ENCODE assay signal across 21 cellular contexts in the genomic region with DNA sequence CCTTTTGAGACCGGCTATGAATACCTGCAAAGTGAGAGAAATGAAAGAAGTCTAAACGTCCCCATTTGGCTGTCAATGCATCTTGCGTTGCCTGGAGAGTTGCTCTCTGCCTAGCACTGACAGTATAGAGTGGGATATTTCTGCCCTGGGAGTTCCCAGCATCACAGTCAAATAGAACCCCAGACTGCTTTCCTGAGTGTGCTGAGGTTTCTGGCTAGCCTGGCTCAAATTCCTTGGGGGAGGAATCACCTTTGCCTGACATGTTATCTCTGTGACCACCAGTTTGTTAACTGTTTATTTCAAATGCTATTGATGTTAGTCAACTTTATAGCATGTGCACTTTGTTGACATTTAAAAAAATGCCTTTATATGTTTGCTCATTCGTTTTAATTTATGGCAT.
A peak's percentile ranks its signal among the peaks of the same experiment; 100 is the strongest.
DNase-seq lines count a peak whose midpoint lies in the region; FAIRE-seq and TF ChIP-seq lines count a peak whose summit lies in the region.
"Had no signal": no experiment of that assay in that cellular context is flagged by ENCODE, and none has a peak within 500 bp of the region (broad histone marks: within the 10 kb centered on the region; RNA-seq: fewer than 3 reads in every experiment).

No MANE protein-coding gene starts in this region.

- no peaks in the 10 kb centered on the region for H3K36me3 ChIP-seq in MM.1S (replicated peaks; ENCODE audit: insufficient read depth, low read length)
- H3K36me3 ChIP-seq: BLaER1 treated with 17β-estradiol and CSF1 and Interleukin-3, amounts not matched to agents 10 nM and 100 nM; MG63; SJCRH30 had no signal

- H4K20me1 ChIP-seq in MM.1S (ENCODE audit: insufficient read depth, low read length), result no peaks in the 10 kb centered on the region
- H4K20me1 ChIP-seq: BLaER1 treated with 17β-estradiol and CSF1 and Interleukin-3, amounts not matched to agents 10 nM and 100 nM had no signal

- H3K4me3 ChIP-seq in fibroblast of villous mesenchyme (ENCODE audit: low read depth, low read length) (no peak overlapping the region), MM.1S (ENCODE audit: low read length) (no peak overlapping the region)
- H3K4me3 ChIP-seq: BLaER1 treated with 17β-estradiol and CSF1 and Interleukin-3, amounts not matched to agents 10 nM and 100 nM; MG63; SJCRH30 had no signal

- H2AFZ ChIP-seq in MM.1S (ENCODE audit: low read length), result no peak overlapping the region

- H3K9me2 ChIP-seq in MM.1S (replicated peaks; ENCODE audit: insufficient read depth, low read length), result no peaks in the 10 kb centered on the region

- DNase-seq in SW480 (ENCODE audit: low spot score) (peak; percentile 3), fibroblast of villous mesenchyme (ENCODE audit: low read depth) (peak; percentile 42), left kidney (ENCODE audit: low read depth, low spot score) (peak; percentile 62), urothelium cell line (ENCODE audit: low spot score) (peak; percentile 32), NCI-H2081 (lab: John Stamatoyannopoulos, UW) (no peak), MM.1S (no peak), OCI-M2 (lab: John Stamatoyannopoulos, UW; ENCODE audit: unreplicated experiment) (no peak)
- DNase-seq: Calu3; CD8-positive, alpha-beta T cell; GOT3; Karpas-422; MG63; NCI-H1092 treated with DMSO at 0.1 percent for 48 hours; NCI-H146; NCI-H2081 treated with DMSO at 0.1 percent for 48 hours; NCI-H510A; NCI-H774; SJCRH30 had no signal

- FAIRE-seq in urothelium cell line (lab: Jason Lieb, UNC), result no peak
- FAIRE-seq: GM12891 had no signal

- no peak overlapping the region for H3K27ac ChIP-seq in MM.1S (ENCODE audit: low read length)
- H3K27ac ChIP-seq: BLaER1 treated with 17β-estradiol and CSF1 and Interleukin-3, amounts not matched to agents 10 nM and 100 nM; RWPE1; SJCRH30 had no signal

- no peak overlapping the region for H3K9ac ChIP-seq in MM.1S (ENCODE audit: low read length)
- H3K9ac ChIP-seq: BLaER1 treated with 17β-estradiol and CSF1 and Interleukin-3, amounts not matched to agents 10 nM and 100 nM had no signal

- H3K27me3 ChIP-seq in MM.1S (replicated peaks; ENCODE audit: insufficient read depth, low read length), result no peaks in the 10 kb centered on the region
- H3K27me3 ChIP-seq: BLaER1 treated with 17β-estradiol and CSF1 and Interleukin-3, amounts not matched to agents 10 nM and 100 nM; MG63; SJCRH30 had no signal

- H3K79me2 ChIP-seq in MM.1S (ENCODE audit: low read length), result no peaks in the 10 kb centered on the region

- no peaks in the 10 kb centered on the region for H3F3A ChIP-seq in MM.1S (ENCODE audit: insufficient read depth, low read length)

- no peaks in the 10 kb centered on the region for H3K9me3 ChIP-seq in MM.1S (replicated peaks; ENCODE audit: insufficient read depth, low read length)
- H3K9me3 ChIP-seq: BLaER1 treated with 17β-estradiol and CSF1 and Interleukin-3, amounts not matched to agents 10 nM and 100 nM; MG63; SJCRH30 had no signal

- no peaks in the 10 kb centered on the region for H3K4me1 ChIP-seq in MM.1S (ENCODE audit: low read length)
- H3K4me1 ChIP-seq: SJCRH30 had no signal

- no peak overlapping the region for H3K4me2 ChIP-seq in MM.1S (ENCODE audit: low read depth, low read length)

- no peak for TF ChIP-seq CTCF in fibroblast of villous mesenchyme (IDR thresholded peaks at IDR 0.05; ENCODE audit: insufficient read depth, low read depth, low read length)
- no peak for TF ChIP-seq CTCF in MM.1S (IDR thresholded peaks at IDR 0.05; ENCODE audit: low read length)

Comparison
In these comparisons a context has a peak if more than half of its experiments do, and no peak if none do; other contexts are left out.
1. DNase-seq: peak in SW480 (single experiment), fibroblast of villous mesenchyme (single experiment), left kidney (single experiment) and urothelium cell line (single experiment); none in NCI-H2081 (0 of 2), MM.1S (single experiment) and OCI-M2 (single experiment).